Comparison of ENCODE assay signal across 12 cellular contexts in the genomic region with DNA sequence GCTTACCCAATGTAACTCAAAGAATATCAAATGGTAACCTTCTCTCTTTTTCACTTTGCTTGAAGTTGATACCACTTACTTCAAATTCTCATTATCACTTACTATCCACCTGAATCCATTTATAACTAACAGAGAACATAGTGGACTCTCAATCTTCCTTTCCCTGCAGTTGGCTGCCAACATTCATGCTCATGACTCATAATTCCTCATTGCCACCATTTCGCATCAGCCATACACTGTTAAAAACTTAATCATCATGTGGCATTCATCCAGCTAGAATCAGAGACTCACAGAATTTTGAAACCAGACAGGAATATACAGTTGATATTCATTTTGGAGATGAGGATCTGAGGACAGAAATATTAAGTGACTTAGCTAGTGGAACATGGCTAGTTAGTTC.
A peak's percentile ranks its signal among the peaks of the same experiment; 100 is the strongest.
DNase-seq lines count a peak whose midpoint lies in the region; ATAC-seq and TF ChIP-seq lines count a peak whose summit lies in the region.
"Had no signal": no experiment of that assay in that cellular context is flagged by ENCODE, and none has a peak within 500 bp of the region (broad histone marks: within the 10 kb centered on the region; RNA-seq: fewer than 3 reads in every experiment).

No MANE protein-coding gene starts in this region.

- DNase-seq in HFF-Myc (ENCODE audit: extremely low read depth, low read depth) (peak; percentile 1), RWPE2 (ENCODE audit: low spot score) (no peak), fibroblast of pulmonary artery (ENCODE audit: low read depth) (peak; percentile 5), superior temporal gyrus (ENCODE audit: extremely low spot score) (peak; percentile 70), NCI-H510A treated with DMSO at 0.1 percent for 48 hours (lab: John Stamatoyannopoulos, UW) (no peak)
- DNase-seq: activated naive CD4-positive, alpha-beta T cell treated with Interleukin-2 at 50 U/mL for 16 hours; H9; mesendoderm had no signal

- no peaks in the 10 kb centered on the region for H3K4me1 ChIP-seq in RWPE2 (ENCODE audit: insufficient read depth, poor library complexity, severe bottlenecking)

- TF ChIP-seq CTCF in HFF-Myc (IDR thresholded peaks at IDR 0.05; ENCODE audit: low read depth, low read length, missing control alignments) (no peak), RWPE2 (IDR thresholded peaks at IDR 0.05; ENCODE audit: poor library complexity, severe bottlenecking) (no peak), fibroblast of pulmonary artery (IDR thresholded peaks at IDR 0.05; ENCODE audit: low read length, missing control alignments) (no peak)

- no peaks in the 10 kb centered on the region for H3K27me3 ChIP-seq in RWPE2 (ENCODE audit: insufficient read depth, poor library complexity, severe bottlenecking)
- H3K27me3 ChIP-seq: neutrophil had no signal

- peak; percentile 85 for ATAC-seq in RWPE2 (ENCODE audit: low read depth)
- no peak for ATAC-seq in SK-N-SH treated with all-trans-retinoic acid at 6 μM for 48 hours
- no peak for ATAC-seq in GM19463 (IDR thresholded peaks at IDR 0.05; ENCODE audit: unreplicated experiment)
- ATAC-seq: sciatic nerve had no signal

- no peaks in the 10 kb centered on the region for H3K9me3 ChIP-seq in RWPE2 (ENCODE audit: severe bottlenecking)
- H3K9me3 ChIP-seq: neutrophil had no signal

- no peaks in the 10 kb centered on the region for H3K36me3 ChIP-seq in RWPE2 (ENCODE audit: low read depth)
- H3K36me3 ChIP-seq: neutrophil had no signal

- no peak overlapping the region for H3K27ac ChIP-seq in RWPE2 (ENCODE audit: poor library complexity, severe bottlenecking)
- H3K27ac ChIP-seq: neutrophil had no signal

- H3K4me3 ChIP-seq in HFF-Myc (replicated peaks; ENCODE audit: low read depth, low read length) (no peak overlapping the region), RWPE2 (ENCODE audit: severe bottlenecking) (no peak overlapping the region), fibroblast of pulmonary artery (replicated peaks; ENCODE audit: low read depth, low read length) (no peak overlapping the region)

TF ChIP-seq in SK-N-SH treated with all-trans-retinoic acid at 6 μM for 48 hours, 23 proteins besides CTCF, POLR2A, EP300 and RAD21:
- no peak for TF ChIP-seq ARNTL (CRISPR knock-in tag; IDR thresholded peaks at IDR 0.05; ENCODE audit: borderline replicate concordance, low read depth)
- TF ChIP-seq, protein P1, sequence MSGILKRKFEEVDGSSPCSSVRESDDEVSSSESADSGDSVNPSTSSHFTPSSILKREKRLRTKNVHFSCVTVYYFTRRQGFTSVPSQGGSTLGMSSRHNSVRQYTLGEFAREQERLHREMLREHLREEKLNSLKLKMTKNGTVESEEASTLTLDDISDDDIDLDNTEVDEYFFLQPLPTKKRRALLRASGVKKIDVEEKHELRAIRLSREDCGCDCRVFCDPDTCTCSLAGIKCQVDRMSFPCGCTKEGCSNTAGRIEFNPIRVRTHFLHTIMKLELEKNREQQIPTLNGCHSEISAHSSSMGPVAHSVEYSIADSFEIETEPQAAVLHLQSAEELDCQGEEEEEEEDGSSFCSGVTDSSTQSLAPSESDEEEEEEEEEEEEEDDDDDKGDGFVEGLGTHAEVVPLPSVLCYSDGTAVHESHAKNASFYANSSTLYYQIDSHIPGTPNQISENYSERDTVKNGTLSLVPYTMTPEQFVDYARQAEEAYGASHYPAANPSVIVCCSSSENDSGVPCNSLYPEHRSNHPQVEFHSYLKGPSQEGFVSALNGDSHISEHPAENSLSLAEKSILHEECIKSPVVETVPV (CRISPR knock-in tag; IDR thresholded peaks at IDR 0.05) = no peak
- no peak for TF ChIP-seq CSDC2 (CRISPR knock-in tag; IDR thresholded peaks at IDR 0.05)
- no peak for TF ChIP-seq TCF4 (CRISPR knock-in tag; IDR thresholded peaks at IDR 0.05; ENCODE audit: borderline replicate concordance)
- no peak for TF ChIP-seq ZFP3 (CRISPR knock-in tag; IDR thresholded peaks at IDR 0.05)
- no peak for TF ChIP-seq BACH2 (CRISPR knock-in tag; IDR thresholded peaks at IDR 0.05; ENCODE audit: borderline replicate concordance)
- TF ChIP-seq RARB (CRISPR knock-in tag; IDR thresholded peaks at IDR 0.05) = no peak
- TF ChIP-seq TOX (CRISPR knock-in tag; IDR thresholded peaks at IDR 0.05; ENCODE audit: borderline replicate concordance) = no peak
- TF ChIP-seq SNAI2 (CRISPR knock-in tag; IDR thresholded peaks at IDR 0.05) = no peak
- TF ChIP-seq POU6F1 (CRISPR knock-in tag; IDR thresholded peaks at IDR 0.05; ENCODE audit: borderline replicate concordance, low read depth) = no peak
- no peak for TF ChIP-seq ZNF70 (CRISPR knock-in tag; IDR thresholded peaks at IDR 0.05)
- TF ChIP-seq ZFP30 (CRISPR knock-in tag; IDR thresholded peaks at IDR 0.05) = no peak
TF ChIP-seq in SK-N-SH treated with all-trans-retinoic acid at 6 μM for 48 hours: peak in this region for 0.

Comparison
In these comparisons a context has a peak if more than half of its experiments do, and no peak if none do; other contexts are left out.
1. DNase-seq: peak in HFF-Myc (single experiment), fibroblast of pulmonary artery (single experiment) and superior temporal gyrus (single experiment); none in RWPE2 (single experiment) and NCI-H510A treated with DMSO at 0.1 percent for 48 hours (single experiment).